In genomic region chrX:152461471-152461870, GRCh38 we compare ENCODE assay signal across 13 cellular contexts. TPM values are rescaled to one million over a fixed set of nuclear protein-coding genes. Genes with fewer than 3 reads are reported as not detected.
"Had no signal": no experiment of that assay in that cellular context is flagged by ENCODE, and none has a peak within 500 bp of the region (broad histone marks: within the 10 kb centered on the region; RNA-seq: fewer than 3 reads in every experiment).

No MANE protein-coding gene starts in this region.

RNA-seq across cellular contexts. Expression of gene GABRA3, which starts 10.4 kb away (rescaled TPM):
- total RNA-seq: activated B cell treated with CpG ODN at 0.5 μM for 24 hours; activated CD4-positive, alpha-beta memory T cell treated with anti-CD3 and anti-CD28 coated beads for 36 hours; activated CD4-positive, alpha-beta memory T cell treated with anti-CD3 and anti-CD28 coated beads, Interleukin-2, amount 10 ng/mL, durations not matched to agents 7 days and 5 days; activated CD4-positive, alpha-beta T cell treated with anti-CD3 and anti-CD28 coated beads for 36 hours; activated CD4-positive, alpha-beta T cell treated with anti-CD3 and anti-CD28 coated beads, Interleukin-2, amount 10 ng/mL, durations not matched to agents 24 days and 14 days; activated CD4-positive, alpha-beta T cell treated with anti-CD3 and anti-CD28 coated beads, Interleukin-2, amount 10 ng/mL, durations not matched to agents 7 days and 5 days; activated CD8-positive, alpha-beta memory T cell treated with anti-CD3 and anti-CD28 coated beads for 36 hours; activated CD8-positive, alpha-beta memory T cell treated with anti-CD3 and anti-CD28 coated beads, Interleukin-2, amount 10 ng/mL, durations not matched to agents 7 days and 5 days; activated CD8-positive, alpha-beta T cell treated with anti-CD3 and anti-CD28 coated beads for 36 hours; activated CD8-positive, alpha-beta T cell treated with anti-CD3 and anti-CD28 coated beads, Interleukin-2, amount 10 ng/mL, durations not matched to agents 7 days and 5 days; T-helper 1 cell treated with Interleukin-12 subunit alpha and Interleukin-12 subunit beta and Interleukin-4 antibody, amounts not matched to agents 30 ng/mL and 1 ng/mL, for 36 hours; T-helper 17 cell; T-helper 2 cell treated with Interferon-gamma antibody and Interleukin-4, amounts not matched to agents 100 ng/mL and 5 ng/mL, for 36 hours had no signal
